ENCODE assay signal across 23 cellular contexts in genomic region chr2:220175967-220176366, GRCh38.
"Had no signal": no experiment of that assay in that cellular context is flagged by ENCODE, and none has a peak within 500 bp of the region (broad histone marks: within the 10 kb centered on the region; RNA-seq: fewer than 3 reads in every experiment).

No MANE protein-coding gene starts in this region.

- DNase-seq: activated CD4-positive, alpha-beta T cell treated with anti-CD3 and anti-CD28 coated beads for 4 hours; activated CD8-positive, alpha-beta memory T cell treated with anti-CD3 and anti-CD28 coated beads, Interleukin-2, amount 50 U/mL, for 4 hours; activated CD8-positive, alpha-beta T cell treated with anti-CD3 and anti-CD28 coated beads for 36 hours; activated gamma-delta T cell treated with Interleukin-2 at 50 U/mL for 16 hours; activated naive CD4-positive, alpha-beta T cell treated with anti-CD3 and anti-CD28 coated beads, Interleukin-2, amount 10 ng/mL, durations not matched to agents 7 days and 5 days; activated naive CD8-positive, alpha-beta T cell treated with anti-CD3 and anti-CD28 coated beads for 36 hours; activated T-cell treated with anti-CD3 and anti-CD28 coated beads, Interleukin-2, amount 50 U/mL, for 72 hours; adrenal gland; anterior cingulate cortex; MM.1S; NCI-H1105 treated with DMSO at 0.1 percent for 48 hours; NCI-H1436 treated with DMSO at 0.1 percent for 48 hours; NCI-H187 treated with DMSO at 0.1 percent for 48 hours; NCI-H2171; NCI-H226; NCI-H526; NCI-H774; OCI-M1; Peyer's patch; Right ventricle myocardium superior; SJCRH30 had no signal

- H3K9me3 ChIP-seq: adrenal gland, Peyer's patch, SJCRH30 had no signal

- H3K27me3 ChIP-seq: adrenal gland, Peyer's patch, SJCRH30 had no signal

- H3K27ac ChIP-seq: adrenal gland, Peyer's patch, RWPE1, SJCRH30 had no signal

- ATAC-seq: activated CD4-positive, CD25-positive, alpha-beta regulatory T cell treated with anti-CD3 and anti-CD28 coated beads, Interleukin-2, amount 50 U/mL, for 24 hours; activated CD8-positive, alpha-beta T cell treated with anti-CD3 and anti-CD28 coated beads for 36 hours; activated T-cell treated with anti-CD3 and anti-CD28 coated beads, Interleukin-2, amount 50 U/mL, for 72 hours had no signal

- H3K4me3 ChIP-seq: adrenal gland, Peyer's patch, SJCRH30 had no signal

- H3K36me3 ChIP-seq: adrenal gland, Peyer's patch, SJCRH30 had no signal

- H3K4me1 ChIP-seq: adrenal gland, Peyer's patch, SJCRH30 had no signal
